Comparison of ENCODE assay signal across 1 cellular context in genomic region chr2:113756088-113757058, GRCh38.
A peak's percentile ranks its signal among the peaks of the same experiment; 100 is the strongest.
TF ChIP-seq lines count a peak whose summit lies in the region.

A gene with protein sequence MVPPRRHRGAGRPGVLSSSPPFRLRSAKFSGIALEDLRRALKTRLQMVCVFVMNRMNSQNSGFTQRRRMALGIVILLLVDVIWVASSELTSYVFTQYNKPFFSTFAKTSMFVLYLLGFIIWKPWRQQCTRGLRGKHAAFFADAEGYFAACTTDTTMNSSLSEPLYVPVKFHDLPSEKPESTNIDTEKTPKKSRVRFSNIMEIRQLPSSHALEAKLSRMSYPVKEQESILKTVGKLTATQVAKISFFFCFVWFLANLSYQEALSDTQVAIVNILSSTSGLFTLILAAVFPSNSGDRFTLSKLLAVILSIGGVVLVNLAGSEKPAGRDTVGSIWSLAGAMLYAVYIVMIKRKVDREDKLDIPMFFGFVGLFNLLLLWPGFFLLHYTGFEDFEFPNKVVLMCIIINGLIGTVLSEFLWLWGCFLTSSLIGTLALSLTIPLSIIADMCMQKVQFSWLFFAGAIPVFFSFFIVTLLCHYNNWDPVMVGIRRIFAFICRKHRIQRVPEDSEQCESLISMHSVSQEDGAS (minus strand): TSS chr2:113756642. CDS start chr2:113756409, 233 bp downstream.

TF ChIP-seq in HepG2, 621 proteins besides CTCF, POLR2A, EP300 and RAD21 (continued from another document and continues in another):
- TF ChIP-seq ISL2 (CRISPR knock-in tag; IDR thresholded peaks at IDR 0.05) (peak; percentile 79), ZNF350 (CRISPR knock-in tag; IDR thresholded peaks at IDR 0.05; ENCODE audit: borderline replicate concordance, low read depth) (peak; percentile 92), HNRNPLL (IDR thresholded peaks at IDR 0.05; ENCODE audit: low read depth, low read length, poor library complexity, severe bottlenecking) (peak; percentile 40), ZFY (CRISPR knock-in tag; IDR thresholded peaks at IDR 0.05) (peak; percentile 100), THRA (CRISPR knock-in tag; IDR thresholded peaks at IDR 0.05; ENCODE audit: borderline replicate concordance) (peak; percentile 58), KDM6A (CRISPR knock-in tag; IDR thresholded peaks at IDR 0.05; ENCODE audit: low read depth) (peak; percentile 18; the same call in 1 of the 2 replicates), BRD4 (CRISPR knock-in tag; IDR thresholded peaks at IDR 0.05) (peak; percentile 97), KLF12 (CRISPR knock-in tag; IDR thresholded peaks at IDR 0.05; ENCODE audit: borderline replicate concordance) (peak; percentile 87; the same call in 1 of the 2 replicates), RXRB (CRISPR knock-in tag; IDR thresholded peaks at IDR 0.05; ENCODE audit: borderline replicate concordance) (peak; percentile 43), ZNF800 (CRISPR knock-in tag; IDR thresholded peaks at IDR 0.05) (peak; percentile 99), TMF1 (CRISPR knock-in tag; IDR thresholded peaks at IDR 0.05; ENCODE audit: low read depth) (peak; percentile 94), PBX2 (CRISPR knock-in tag; IDR thresholded peaks at IDR 0.05) (0 out of 2 replicates have a peak, but pooled peaks have one; percentile 14), ZBTB7A (CRISPR knock-in tag; IDR thresholded peaks at IDR 0.05) (peak; percentile 87), ZFP36 (IDR thresholded peaks at IDR 0.05; ENCODE audit: borderline replicate concordance, low read depth, low read length, partially characterized antibody) (no peak), ZNF782 (CRISPR knock-in tag; IDR thresholded peaks at IDR 0.05; ENCODE audit: borderline replicate concordance) (peak; percentile 98; the same call in 1 of the 2 replicates), FOXM1 (CRISPR knock-in tag; IDR thresholded peaks at IDR 0.05) (peak; percentile 56; the same call in 1 of the 2 replicates), TBX3 (IDR thresholded peaks at IDR 0.05; ENCODE audit: borderline replicate concordance) (no peak), ELF4 (CRISPR knock-in tag; IDR thresholded peaks at IDR 0.05; ENCODE audit: borderline replicate concordance) (peak; percentile 94), PHF8 (CRISPR knock-in tag; IDR thresholded peaks at IDR 0.05) (peak; percentile 100), SAFB2 (CRISPR knock-in tag; IDR thresholded peaks at IDR 0.05; ENCODE audit: borderline replicate concordance, low read depth) (peak; percentile 80), TCF12 (IDR thresholded peaks at IDR 0.05) (no peak), TCF12 (CRISPR knock-in tag; IDR thresholded peaks at IDR 0.05) (peak; percentile 92), NAIF1 (CRISPR knock-in tag; IDR thresholded peaks at IDR 0.05; ENCODE audit: borderline replicate concordance) (peak; percentile 72; the same call in 1 of the 2 replicates), PBX3 (CRISPR knock-in tag; IDR thresholded peaks at IDR 0.05; ENCODE audit: borderline replicate concordance) (no peak), ZBTB49 (CRISPR knock-in tag; IDR thresholded peaks at IDR 0.05; ENCODE audit: borderline replicate concordance) (peak; percentile 43; the same call in 1 of the 2 replicates), SP5 (CRISPR knock-in tag; IDR thresholded peaks at IDR 0.05; ENCODE audit: borderline replicate concordance, low read depth) (peak; percentile 88), SMARCE1 (IDR thresholded peaks at IDR 0.05; ENCODE audit: borderline replicate concordance) (no peak), ZKSCAN1 (IDR thresholded peaks at IDR 0.05; ENCODE audit: low read length) (peak; percentile 53; the same call in 1 of the 2 replicates), CHCHD3 (CRISPR knock-in tag; IDR thresholded peaks at IDR 0.05) (peak; percentile 20; the same call in 1 of the 2 replicates), ZSCAN22 (CRISPR knock-in tag; IDR thresholded peaks at IDR 0.05) (no peak; the same call in 1 of the 2 replicates), ZNF136 (CRISPR knock-in tag; IDR thresholded peaks at IDR 0.05; ENCODE audit: low read depth) (no peak; the same call in none of the 2 replicates), NONO (IDR thresholded peaks at IDR 0.05) (no peak), NONO (CRISPR knock-in tag; conservative IDR thresholded peaks at IDR 0.05) (peak; percentile 98), ZNF674 (CRISPR knock-in tag; IDR thresholded peaks at IDR 0.05; ENCODE audit: low read depth) (peak; percentile 99; the same call in 1 of the 2 replicates), MAF1 (CRISPR knock-in tag; IDR thresholded peaks at IDR 0.05; ENCODE audit: borderline replicate concordance) (peak; percentile 53; the same call in 1 of the 2 replicates), GLI4 (CRISPR knock-in tag; IDR thresholded peaks at IDR 0.05; ENCODE audit: borderline replicate concordance) (peak; percentile 50), PHF21A (CRISPR knock-in tag; IDR thresholded peaks at IDR 0.05) (peak; percentile 64), RCOR2 (CRISPR knock-in tag; IDR thresholded peaks at IDR 0.05) (peak; percentile 25; the same call in 1 of the 2 replicates)
- TF ChIP-seq, protein P1, sequence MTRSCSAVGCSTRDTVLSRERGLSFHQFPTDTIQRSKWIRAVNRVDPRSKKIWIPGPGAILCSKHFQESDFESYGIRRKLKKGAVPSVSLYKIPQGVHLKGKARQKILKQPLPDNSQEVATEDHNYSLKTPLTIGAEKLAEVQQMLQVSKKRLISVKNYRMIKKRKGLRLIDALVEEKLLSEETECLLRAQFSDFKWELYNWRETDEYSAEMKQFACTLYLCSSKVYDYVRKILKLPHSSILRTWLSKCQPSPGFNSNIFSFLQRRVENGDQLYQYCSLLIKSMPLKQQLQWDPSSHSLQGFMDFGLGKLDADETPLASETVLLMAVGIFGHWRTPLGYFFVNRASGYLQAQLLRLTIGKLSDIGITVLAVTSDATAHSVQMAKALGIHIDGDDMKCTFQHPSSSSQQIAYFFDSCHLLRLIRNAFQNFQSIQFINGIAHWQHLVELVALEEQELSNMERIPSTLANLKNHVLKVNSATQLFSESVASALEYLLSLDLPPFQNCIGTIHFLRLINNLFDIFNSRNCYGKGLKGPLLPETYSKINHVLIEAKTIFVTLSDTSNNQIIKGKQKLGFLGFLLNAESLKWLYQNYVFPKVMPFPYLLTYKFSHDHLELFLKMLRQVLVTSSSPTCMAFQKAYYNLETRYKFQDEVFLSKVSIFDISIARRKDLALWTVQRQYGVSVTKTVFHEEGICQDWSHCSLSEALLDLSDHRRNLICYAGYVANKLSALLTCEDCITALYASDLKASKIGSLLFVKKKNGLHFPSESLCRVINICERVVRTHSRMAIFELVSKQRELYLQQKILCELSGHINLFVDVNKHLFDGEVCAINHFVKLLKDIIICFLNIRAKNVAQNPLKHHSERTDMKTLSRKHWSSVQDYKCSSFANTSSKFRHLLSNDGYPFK (CRISPR knock-in tag; IDR thresholded peaks at IDR 0.05; ENCODE audit: borderline replicate concordance) = peak; percentile 96
- TF ChIP-seq, protein P2, sequence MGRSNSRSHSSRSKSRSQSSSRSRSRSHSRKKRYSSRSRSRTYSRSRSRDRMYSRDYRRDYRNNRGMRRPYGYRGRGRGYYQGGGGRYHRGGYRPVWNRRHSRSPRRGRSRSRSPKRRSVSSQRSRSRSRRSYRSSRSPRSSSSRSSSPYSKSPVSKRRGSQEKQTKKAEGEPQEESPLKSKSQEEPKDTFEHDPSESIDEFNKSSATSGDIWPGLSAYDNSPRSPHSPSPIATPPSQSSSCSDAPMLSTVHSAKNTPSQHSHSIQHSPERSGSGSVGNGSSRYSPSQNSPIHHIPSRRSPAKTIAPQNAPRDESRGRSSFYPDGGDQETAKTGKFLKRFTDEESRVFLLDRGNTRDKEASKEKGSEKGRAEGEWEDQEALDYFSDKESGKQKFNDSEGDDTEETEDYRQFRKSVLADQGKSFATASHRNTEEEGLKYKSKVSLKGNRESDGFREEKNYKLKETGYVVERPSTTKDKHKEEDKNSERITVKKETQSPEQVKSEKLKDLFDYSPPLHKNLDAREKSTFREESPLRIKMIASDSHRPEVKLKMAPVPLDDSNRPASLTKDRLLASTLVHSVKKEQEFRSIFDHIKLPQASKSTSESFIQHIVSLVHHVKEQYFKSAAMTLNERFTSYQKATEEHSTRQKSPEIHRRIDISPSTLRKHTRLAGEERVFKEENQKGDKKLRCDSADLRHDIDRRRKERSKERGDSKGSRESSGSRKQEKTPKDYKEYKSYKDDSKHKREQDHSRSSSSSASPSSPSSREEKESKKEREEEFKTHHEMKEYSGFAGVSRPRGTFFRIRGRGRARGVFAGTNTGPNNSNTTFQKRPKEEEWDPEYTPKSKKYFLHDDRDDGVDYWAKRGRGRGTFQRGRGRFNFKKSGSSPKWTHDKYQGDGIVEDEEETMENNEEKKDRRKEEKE (IDR thresholded peaks at IDR 0.05) = no peak
- TF ChIP-seq, protein P3, sequence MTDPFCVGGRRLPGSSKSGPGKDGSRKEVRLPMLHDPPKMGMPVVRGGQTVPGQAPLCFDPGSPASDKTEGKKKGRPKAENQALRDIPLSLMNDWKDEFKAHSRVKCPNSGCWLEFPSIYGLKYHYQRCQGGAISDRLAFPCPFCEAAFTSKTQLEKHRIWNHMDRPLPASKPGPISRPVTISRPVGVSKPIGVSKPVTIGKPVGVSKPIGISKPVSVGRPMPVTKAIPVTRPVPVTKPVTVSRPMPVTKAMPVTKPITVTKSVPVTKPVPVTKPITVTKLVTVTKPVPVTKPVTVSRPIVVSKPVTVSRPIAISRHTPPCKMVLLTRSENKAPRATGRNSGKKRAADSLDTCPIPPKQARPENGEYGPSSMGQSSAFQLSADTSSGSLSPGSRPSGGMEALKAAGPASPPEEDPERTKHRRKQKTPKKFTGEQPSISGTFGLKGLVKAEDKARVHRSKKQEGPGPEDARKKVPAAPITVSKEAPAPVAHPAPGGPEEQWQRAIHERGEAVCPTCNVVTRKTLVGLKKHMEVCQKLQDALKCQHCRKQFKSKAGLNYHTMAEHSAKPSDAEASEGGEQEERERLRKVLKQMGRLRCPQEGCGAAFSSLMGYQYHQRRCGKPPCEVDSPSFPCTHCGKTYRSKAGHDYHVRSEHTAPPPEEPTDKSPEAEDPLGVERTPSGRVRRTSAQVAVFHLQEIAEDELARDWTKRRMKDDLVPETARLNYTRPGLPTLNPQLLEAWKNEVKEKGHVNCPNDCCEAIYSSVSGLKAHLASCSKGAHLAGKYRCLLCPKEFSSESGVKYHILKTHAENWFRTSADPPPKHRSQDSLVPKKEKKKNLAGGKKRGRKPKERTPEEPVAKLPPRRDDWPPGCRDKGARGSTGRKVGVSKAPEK (CRISPR knock-in tag; IDR thresholded peaks at IDR 0.05; ENCODE audit: borderline replicate concordance) = peak; percentile 95
